1 cellular context compared by ENCODE assay signal in the genomic region with DNA sequence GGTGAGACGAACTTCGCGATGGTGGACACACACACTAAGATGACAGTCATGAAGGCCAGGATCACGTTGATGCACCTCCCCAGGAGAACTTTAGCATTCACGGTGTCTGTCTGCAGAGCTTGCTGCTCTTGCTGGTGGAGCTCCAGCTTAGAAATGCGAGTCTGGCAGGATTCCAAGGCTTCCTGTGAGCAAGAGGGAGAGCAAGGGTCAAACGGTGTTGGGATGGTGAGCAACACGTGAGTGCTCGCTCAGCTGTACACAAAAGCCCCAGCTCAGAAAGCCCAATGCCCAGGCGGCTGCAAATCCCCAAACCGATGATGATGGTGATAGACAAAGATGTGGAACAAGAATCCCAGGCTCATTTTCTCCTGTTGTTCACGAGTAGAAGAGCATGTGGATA.
TF ChIP-seq lines count a peak whose summit lies in the region.

No MANE protein-coding gene starts in this region.

TF ChIP-seq in HepG2, 621 proteins besides CTCF, POLR2A, EP300 and RAD21 (continued from another document and continues in another):
- TF ChIP-seq, protein P1, sequence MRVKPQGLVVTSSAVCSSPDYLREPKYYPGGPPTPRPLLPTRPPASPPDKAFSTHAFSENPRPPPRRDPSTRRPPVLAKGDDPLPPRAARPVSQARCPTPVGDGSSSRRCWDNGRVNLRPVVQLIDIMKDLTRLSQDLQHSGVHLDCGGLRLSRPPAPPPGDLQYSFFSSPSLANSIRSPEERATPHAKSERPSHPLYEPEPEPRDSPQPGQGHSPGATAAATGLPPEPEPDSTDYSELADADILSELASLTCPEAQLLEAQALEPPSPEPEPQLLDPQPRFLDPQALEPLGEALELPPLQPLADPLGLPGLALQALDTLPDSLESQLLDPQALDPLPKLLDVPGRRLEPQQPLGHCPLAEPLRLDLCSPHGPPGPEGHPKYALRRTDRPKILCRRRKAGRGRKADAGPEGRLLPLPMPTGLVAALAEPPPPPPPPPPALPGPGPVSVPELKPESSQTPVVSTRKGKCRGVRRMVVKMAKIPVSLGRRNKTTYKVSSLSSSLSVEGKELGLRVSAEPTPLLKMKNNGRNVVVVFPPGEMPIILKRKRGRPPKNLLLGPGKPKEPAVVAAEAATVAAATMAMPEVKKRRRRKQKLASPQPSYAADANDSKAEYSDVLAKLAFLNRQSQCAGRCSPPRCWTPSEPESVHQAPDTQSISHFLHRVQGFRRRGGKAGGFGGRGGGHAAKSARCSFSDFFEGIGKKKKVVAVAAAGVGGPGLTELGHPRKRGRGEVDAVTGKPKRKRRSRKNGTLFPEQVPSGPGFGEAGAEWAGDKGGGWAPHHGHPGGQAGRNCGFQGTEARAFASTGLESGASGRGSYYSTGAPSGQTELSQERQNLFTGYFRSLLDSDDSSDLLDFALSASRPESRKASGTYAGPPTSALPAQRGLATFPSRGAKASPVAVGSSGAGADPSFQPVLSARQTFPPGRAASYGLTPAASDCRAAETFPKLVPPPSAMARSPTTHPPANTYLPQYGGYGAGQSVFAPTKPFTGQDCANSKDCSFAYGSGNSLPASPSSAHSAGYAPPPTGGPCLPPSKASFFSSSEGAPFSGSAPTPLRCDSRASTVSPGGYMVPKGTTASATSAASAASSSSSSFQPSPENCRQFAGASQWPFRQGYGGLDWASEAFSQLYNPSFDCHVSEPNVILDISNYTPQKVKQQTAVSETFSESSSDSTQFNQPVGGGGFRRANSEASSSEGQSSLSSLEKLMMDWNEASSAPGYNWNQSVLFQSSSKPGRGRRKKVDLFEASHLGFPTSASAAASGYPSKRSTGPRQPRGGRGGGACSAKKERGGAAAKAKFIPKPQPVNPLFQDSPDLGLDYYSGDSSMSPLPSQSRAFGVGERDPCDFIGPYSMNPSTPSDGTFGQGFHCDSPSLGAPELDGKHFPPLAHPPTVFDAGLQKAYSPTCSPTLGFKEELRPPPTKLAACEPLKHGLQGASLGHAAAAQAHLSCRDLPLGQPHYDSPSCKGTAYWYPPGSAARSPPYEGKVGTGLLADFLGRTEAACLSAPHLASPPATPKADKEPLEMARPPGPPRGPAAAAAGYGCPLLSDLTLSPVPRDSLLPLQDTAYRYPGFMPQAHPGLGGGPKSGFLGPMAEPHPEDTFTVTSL (CRISPR knock-in tag; IDR thresholded peaks at IDR 0.05; ENCODE audit: borderline replicate concordance) = no peak; the same call in 1 of the 2 replicates
- TF ChIP-seq GATAD1 (CRISPR knock-in tag; IDR thresholded peaks at IDR 0.05) = no peak
- no peak for TF ChIP-seq EEA1 (CRISPR knock-in tag; IDR thresholded peaks at IDR 0.05; ENCODE audit: borderline replicate concordance)
- TF ChIP-seq ZNF775 (CRISPR knock-in tag; IDR thresholded peaks at IDR 0.05; ENCODE audit: borderline replicate concordance) = no peak
- no peak for TF ChIP-seq TBL1XR1 (IDR thresholded peaks at IDR 0.05; ENCODE audit: borderline replicate concordance, low read length, partially characterized antibody)
- no peak for TF ChIP-seq GPN1 (CRISPR knock-in tag; IDR thresholded peaks at IDR 0.05; ENCODE audit: borderline replicate concordance)
- TF ChIP-seq ZNF235 (CRISPR knock-in tag; IDR thresholded peaks at IDR 0.05; ENCODE audit: borderline replicate concordance) = no peak
- TF ChIP-seq HOXA7 (CRISPR knock-in tag; IDR thresholded peaks at IDR 0.05) = no peak
- TF ChIP-seq ETV5 (CRISPR knock-in tag; IDR thresholded peaks at IDR 0.05; ENCODE audit: borderline replicate concordance) = no peak
- no peak for TF ChIP-seq ZNF878 (CRISPR knock-in tag; IDR thresholded peaks at IDR 0.05)
- TF ChIP-seq MXI1 (IDR thresholded peaks at IDR 0.05; ENCODE audit: borderline replicate concordance, low read depth, low read length) = no peak; the same call in 2 of the 3 replicates
- no peak for TF ChIP-seq ZSCAN31 (CRISPR knock-in tag; IDR thresholded peaks at IDR 0.05; ENCODE audit: low read depth)
- no peak for TF ChIP-seq JUND (CRISPR knock-in tag; IDR thresholded peaks at IDR 0.05)
- no peak for TF ChIP-seq ZNF790 (CRISPR knock-in tag; IDR thresholded peaks at IDR 0.05; ENCODE audit: borderline replicate concordance)
- TF ChIP-seq ZNF432 (CRISPR knock-in tag; IDR thresholded peaks at IDR 0.05; ENCODE audit: borderline replicate concordance) = no peak
- TF ChIP-seq TEAD3 (CRISPR knock-in tag; optimal IDR thresholded peaks at IDR 0.05; ENCODE audit: borderline replicate concordance) = peak; percentile 74
- TF ChIP-seq, protein P2, sequence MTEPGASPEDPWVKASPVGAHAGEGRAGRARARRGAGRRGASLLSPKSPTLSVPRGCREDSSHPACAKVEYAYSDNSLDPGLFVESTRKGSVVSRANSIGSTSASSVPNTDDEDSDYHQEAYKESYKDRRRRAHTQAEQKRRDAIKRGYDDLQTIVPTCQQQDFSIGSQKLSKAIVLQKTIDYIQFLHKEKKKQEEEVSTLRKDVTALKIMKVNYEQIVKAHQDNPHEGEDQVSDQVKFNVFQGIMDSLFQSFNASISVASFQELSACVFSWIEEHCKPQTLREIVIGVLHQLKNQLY (CRISPR knock-in tag; IDR thresholded peaks at IDR 0.05) = peak; percentile 86
- TF ChIP-seq, protein P3, sequence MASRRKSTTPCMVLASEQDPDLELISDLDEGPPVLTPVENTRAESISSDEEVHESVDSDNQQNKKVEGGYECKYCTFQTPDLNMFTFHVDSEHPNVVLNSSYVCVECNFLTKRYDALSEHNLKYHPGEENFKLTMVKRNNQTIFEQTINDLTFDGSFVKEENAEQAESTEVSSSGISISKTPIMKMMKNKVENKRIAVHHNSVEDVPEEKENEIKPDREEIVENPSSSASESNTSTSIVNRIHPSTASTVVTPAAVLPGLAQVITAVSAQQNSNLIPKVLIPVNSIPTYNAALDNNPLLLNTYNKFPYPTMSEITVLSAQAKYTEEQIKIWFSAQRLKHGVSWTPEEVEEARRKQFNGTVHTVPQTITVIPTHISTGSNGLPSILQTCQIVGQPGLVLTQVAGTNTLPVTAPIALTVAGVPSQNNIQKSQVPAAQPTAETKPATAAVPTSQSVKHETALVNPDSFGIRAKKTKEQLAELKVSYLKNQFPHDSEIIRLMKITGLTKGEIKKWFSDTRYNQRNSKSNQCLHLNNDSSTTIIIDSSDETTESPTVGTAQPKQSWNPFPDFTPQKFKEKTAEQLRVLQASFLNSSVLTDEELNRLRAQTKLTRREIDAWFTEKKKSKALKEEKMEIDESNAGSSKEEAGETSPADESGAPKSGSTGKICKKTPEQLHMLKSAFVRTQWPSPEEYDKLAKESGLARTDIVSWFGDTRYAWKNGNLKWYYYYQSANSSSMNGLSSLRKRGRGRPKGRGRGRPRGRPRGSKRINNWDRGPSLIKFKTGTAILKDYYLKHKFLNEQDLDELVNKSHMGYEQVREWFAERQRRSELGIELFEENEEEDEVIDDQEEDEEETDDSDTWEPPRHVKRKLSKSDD (CRISPR knock-in tag; IDR thresholded peaks at IDR 0.05; ENCODE audit: low read depth) = no peak
- 0 out of 2 replicates have a peak, but pooled peaks have one; percentile 24 for TF ChIP-seq ZNF430 (CRISPR knock-in tag; IDR thresholded peaks at IDR 0.05)
- no peak for TF ChIP-seq ZFP41 (CRISPR knock-in tag; IDR thresholded peaks at IDR 0.05; ENCODE audit: borderline replicate concordance)
- no peak for TF ChIP-seq ZNF24 (IDR thresholded peaks at IDR 0.05)
- TF ChIP-seq ISX (CRISPR knock-in tag; conservative IDR thresholded peaks at IDR 0.05) = no peak
- no peak for TF ChIP-seq ZNF446 (CRISPR knock-in tag; IDR thresholded peaks at IDR 0.05)
- peak; percentile 48; the same call in 1 of the 2 replicates for TF ChIP-seq CEBPG (CRISPR knock-in tag; IDR thresholded peaks at IDR 0.05)
- no peak for TF ChIP-seq ZC3H13 (CRISPR knock-in tag; IDR thresholded peaks at IDR 0.05)
- TF ChIP-seq SMAD9 (CRISPR knock-in tag; IDR thresholded peaks at IDR 0.05) = no peak
- peak; percentile 76 for TF ChIP-seq HDAC2 (CRISPR knock-in tag; IDR thresholded peaks at IDR 0.05)
- 0 out of 2 replicates have a peak, but pooled peaks have one; percentile 43 for TF ChIP-seq HDAC1 (CRISPR knock-in tag; IDR thresholded peaks at IDR 0.05)
- TF ChIP-seq STAT5B (CRISPR knock-in tag; IDR thresholded peaks at IDR 0.05) = no peak
- no peak for TF ChIP-seq POLR2G (IDR thresholded peaks at IDR 0.05; ENCODE audit: low read depth, low read length)
- no peak for TF ChIP-seq NR1H2 (CRISPR knock-in tag; IDR thresholded peaks at IDR 0.05; ENCODE audit: borderline replicate concordance, low read depth)
- TF ChIP-seq ZNF124 (CRISPR knock-in tag; IDR thresholded peaks at IDR 0.05) = no peak
- no peak for TF ChIP-seq HMG20B (CRISPR knock-in tag; conservative IDR thresholded peaks at IDR 0.05)
- no peak for TF ChIP-seq ZNF577 (CRISPR knock-in tag; IDR thresholded peaks at IDR 0.05; ENCODE audit: borderline replicate concordance, low read depth)
- TF ChIP-seq ZSCAN20 (CRISPR knock-in tag; IDR thresholded peaks at IDR 0.05; ENCODE audit: borderline replicate concordance) = no peak
- TF ChIP-seq DNMT1 (CRISPR knock-in tag; IDR thresholded peaks at IDR 0.05) = no peak
- TF ChIP-seq HNF4A (CRISPR knock-in tag; IDR thresholded peaks at IDR 0.05) = peak; percentile 92
- TF ChIP-seq FOSL1 (CRISPR knock-in tag; IDR thresholded peaks at IDR 0.05; ENCODE audit: borderline replicate concordance) = no peak
- peak; percentile 57 for TF ChIP-seq FOSL2 (CRISPR knock-in tag; IDR thresholded peaks at IDR 0.05)
- TF ChIP-seq, protein P4, sequence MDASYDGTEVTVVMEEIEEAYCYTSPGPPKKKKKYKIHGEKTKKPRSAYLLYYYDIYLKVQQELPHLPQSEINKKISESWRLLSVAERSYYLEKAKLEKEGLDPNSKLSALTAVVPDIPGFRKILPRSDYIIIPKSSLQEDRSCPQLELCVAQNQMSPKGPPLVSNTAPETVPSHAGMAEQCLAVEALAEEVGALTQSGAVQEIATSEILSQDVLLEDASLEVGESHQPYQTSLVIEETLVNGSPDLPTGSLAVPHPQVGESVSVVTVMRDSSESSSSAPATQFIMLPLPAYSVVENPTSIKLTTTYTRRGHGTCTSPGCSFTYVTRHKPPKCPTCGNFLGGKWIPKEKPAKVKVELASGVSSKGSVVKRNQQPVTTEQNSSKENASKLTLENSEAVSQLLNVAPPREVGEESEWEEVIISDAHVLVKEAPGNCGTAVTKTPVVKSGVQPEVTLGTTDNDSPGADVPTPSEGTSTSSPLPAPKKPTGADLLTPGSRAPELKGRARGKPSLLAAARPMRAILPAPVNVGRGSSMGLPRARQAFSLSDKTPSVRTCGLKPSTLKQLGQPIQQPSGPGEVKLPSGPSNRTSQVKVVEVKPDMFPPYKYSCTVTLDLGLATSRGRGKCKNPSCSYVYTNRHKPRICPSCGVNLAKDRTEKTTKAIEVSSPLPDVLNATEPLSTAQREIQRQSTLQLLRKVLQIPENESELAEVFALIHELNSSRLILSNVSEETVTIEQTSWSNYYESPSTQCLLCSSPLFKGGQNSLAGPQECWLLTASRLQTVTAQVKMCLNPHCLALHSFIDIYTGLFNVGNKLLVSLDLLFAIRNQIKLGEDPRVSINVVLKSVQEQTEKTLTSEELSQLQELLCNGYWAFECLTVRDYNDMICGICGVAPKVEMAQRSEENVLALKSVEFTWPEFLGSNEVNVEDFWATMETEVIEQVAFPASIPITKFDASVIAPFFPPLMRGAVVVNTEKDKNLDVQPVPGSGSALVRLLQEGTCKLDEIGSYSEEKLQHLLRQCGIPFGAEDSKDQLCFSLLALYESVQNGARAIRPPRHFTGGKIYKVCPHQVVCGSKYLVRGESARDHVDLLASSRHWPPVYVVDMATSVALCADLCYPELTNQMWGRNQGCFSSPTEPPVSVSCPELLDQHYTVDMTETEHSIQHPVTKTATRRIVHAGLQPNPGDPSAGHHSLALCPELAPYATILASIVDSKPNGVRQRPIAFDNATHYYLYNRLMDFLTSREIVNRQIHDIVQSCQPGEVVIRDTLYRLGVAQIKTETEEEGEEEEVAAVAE (CRISPR knock-in tag; IDR thresholded peaks at IDR 0.05; ENCODE audit: borderline replicate concordance) = no peak
- 0 out of 2 replicates have a peak, but pooled peaks have one; percentile 39 for TF ChIP-seq ZMYM3 (CRISPR knock-in tag; IDR thresholded peaks at IDR 0.05)
- TF ChIP-seq, protein P5, sequence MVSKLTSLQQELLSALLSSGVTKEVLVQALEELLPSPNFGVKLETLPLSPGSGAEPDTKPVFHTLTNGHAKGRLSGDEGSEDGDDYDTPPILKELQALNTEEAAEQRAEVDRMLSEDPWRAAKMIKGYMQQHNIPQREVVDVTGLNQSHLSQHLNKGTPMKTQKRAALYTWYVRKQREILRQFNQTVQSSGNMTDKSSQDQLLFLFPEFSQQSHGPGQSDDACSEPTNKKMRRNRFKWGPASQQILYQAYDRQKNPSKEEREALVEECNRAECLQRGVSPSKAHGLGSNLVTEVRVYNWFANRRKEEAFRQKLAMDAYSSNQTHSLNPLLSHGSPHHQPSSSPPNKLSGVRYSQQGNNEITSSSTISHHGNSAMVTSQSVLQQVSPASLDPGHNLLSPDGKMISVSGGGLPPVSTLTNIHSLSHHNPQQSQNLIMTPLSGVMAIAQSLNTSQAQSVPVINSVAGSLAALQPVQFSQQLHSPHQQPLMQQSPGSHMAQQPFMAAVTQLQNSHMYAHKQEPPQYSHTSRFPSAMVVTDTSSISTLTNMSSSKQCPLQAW (CRISPR knock-in tag; IDR thresholded peaks at IDR 0.05) = peak; percentile 62; the same call in 1 of the 2 replicates
- TF ChIP-seq, protein P6, sequence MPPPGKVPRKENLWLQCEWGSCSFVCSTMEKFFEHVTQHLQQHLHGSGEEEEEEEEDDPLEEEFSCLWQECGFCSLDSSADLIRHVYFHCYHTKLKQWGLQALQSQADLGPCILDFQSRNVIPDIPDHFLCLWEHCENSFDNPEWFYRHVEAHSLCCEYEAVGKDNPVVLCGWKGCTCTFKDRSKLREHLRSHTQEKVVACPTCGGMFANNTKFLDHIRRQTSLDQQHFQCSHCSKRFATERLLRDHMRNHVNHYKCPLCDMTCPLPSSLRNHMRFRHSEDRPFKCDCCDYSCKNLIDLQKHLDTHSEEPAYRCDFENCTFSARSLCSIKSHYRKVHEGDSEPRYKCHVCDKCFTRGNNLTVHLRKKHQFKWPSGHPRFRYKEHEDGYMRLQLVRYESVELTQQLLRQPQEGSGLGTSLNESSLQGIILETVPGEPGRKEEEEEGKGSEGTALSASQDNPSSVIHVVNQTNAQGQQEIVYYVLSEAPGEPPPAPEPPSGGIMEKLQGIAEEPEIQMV (CRISPR knock-in tag; IDR thresholded peaks at IDR 0.05; ENCODE audit: low read depth) = no peak
- TF ChIP-seq, protein P7, sequence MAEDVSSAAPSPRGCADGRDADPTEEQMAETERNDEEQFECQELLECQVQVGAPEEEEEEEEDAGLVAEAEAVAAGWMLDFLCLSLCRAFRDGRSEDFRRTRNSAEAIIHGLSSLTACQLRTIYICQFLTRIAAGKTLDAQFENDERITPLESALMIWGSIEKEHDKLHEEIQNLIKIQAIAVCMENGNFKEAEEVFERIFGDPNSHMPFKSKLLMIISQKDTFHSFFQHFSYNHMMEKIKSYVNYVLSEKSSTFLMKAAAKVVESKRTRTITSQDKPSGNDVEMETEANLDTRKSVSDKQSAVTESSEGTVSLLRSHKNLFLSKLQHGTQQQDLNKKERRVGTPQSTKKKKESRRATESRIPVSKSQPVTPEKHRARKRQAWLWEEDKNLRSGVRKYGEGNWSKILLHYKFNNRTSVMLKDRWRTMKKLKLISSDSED (CRISPR knock-in tag; IDR thresholded peaks at IDR 0.05) = no peak
- no peak for TF ChIP-seq ZSCAN25 (CRISPR knock-in tag; IDR thresholded peaks at IDR 0.05)
